9 cellular contexts compared by ENCODE assay signal in genomic region chrX:56233100-56233499, GRCh38. TPM values are rescaled to one million over a fixed set of nuclear protein-coding genes. Genes with fewer than 3 reads are reported as not detected.
DNase-seq lines count a peak whose midpoint lies in the region; ATAC-seq and TF ChIP-seq lines count a peak whose summit lies in the region.
"Had no signal": no experiment of that assay in that cellular context is flagged by ENCODE, and none has a peak within 500 bp of the region (broad histone marks: within the 10 kb centered on the region; RNA-seq: fewer than 3 reads in every experiment).

No MANE protein-coding gene starts in this region.

- H3K27ac Mint-ChIP-seq in Calu3 (ENCODE audit: unreplicated experiment), result no peak overlapping the region

- H3K36me3 ChIP-seq in endocrine pancreas (ENCODE audit: control insufficient read depth, insufficient read depth, low read length) (no peaks in the 10 kb centered on the region), adrenal gland (replicated peaks in 1 of 2) (no peaks in the 10 kb centered on the region)

- 10 to 66% (median 41%) methylated on average over 2 to 17 of the region's 17 CpGs for WGBS in adrenal gland, 4 donors

- no peaks in the 10 kb centered on the region for H3K27me3 Mint-ChIP-seq in Calu3 (ENCODE audit: unreplicated experiment)

- no peaks in the 10 kb centered on the region for H3K4me1 Mint-ChIP-seq in Calu3 (ENCODE audit: low read depth, unreplicated experiment)

- TF ChIP-seq CTCF in AG09309 (IDR thresholded peaks at IDR 0.05; ENCODE audit: control insufficient read depth, insufficient read depth, low read depth, low read length, missing control alignments), result no peak
- no peak for TF ChIP-seq CTCF in adrenal gland (IDR thresholded peaks at IDR 0.05)
- TF ChIP-seq CTCF in Calu3 (IDR thresholded peaks at IDR 0.05; ENCODE audit: unreplicated experiment), result no peak

- ATAC-seq in HG03280 (IDR thresholded peaks at IDR 0.05; ENCODE audit: unreplicated experiment) (peak; percentile 19), HG03139 (IDR thresholded peaks at IDR 0.05; ENCODE audit: unreplicated experiment) (no peak)

- H3K4me3 Mint-ChIP-seq in Calu3 (ENCODE audit: low read depth, unreplicated experiment), result no peak overlapping the region

- CTCF ChIA-PET in Calu3 (lab: Charles Lee), result no interaction called here

- no peaks in the 10 kb centered on the region for H3K9me3 ChIP-seq in endocrine pancreas (ENCODE audit: control insufficient read depth, low read length)
- no peaks in the 10 kb centered on the region for H3K9me3 ChIP-seq in adrenal gland (replicated peaks in 1 of 3)

- H3K36me3 Mint-ChIP-seq in Calu3 (ENCODE audit: insufficient read depth, unreplicated experiment), result no peaks in the 10 kb centered on the region

- intact Hi-C loops in adrenal gland (cut with DNase I), result no loop called here
- intact Hi-C loops in Calu3 (cut with micrococcal nuclease; ENCODE audit: unreplicated experiment), result no loop called here

- H3K4me3 ChIP-seq in AG09309 (ENCODE audit: control insufficient read depth, low read depth, low read length) (peak overlapping the region; percentile 24), endocrine pancreas (ENCODE audit: control insufficient read depth, insufficient read depth, low read length) (peak overlapping the region; percentile 14), adrenal gland (peak overlapping the region in 2 of 4 donors; percentile 12 to 60)

- H3K4me1 ChIP-seq in endocrine pancreas (ENCODE audit: control insufficient read depth, insufficient read depth, low read length), result no peaks in the 10 kb centered on the region
- no peaks in the 10 kb centered on the region for H3K4me1 ChIP-seq in adrenal gland (replicated peaks in 1 of 2)

- BruUV-seq in Calu3 (replicated peaks; lab: Mats Ljungman, UMichigan), result no TSS peak

- no peaks in the 10 kb centered on the region for H3K9me3 Mint-ChIP-seq in Calu3 (ENCODE audit: low read depth, unreplicated experiment)

- H3K27me3 ChIP-seq in endocrine pancreas (ENCODE audit: control insufficient read depth, insufficient read depth, low read length) (no peaks in the 10 kb centered on the region), adrenal gland (peaks cover 17% of the 10 kb centered on the region)

- H3K27ac ChIP-seq in adrenal gland, result peak overlapping the region in 2 of 5 donors; percentile 18 to 39

- no peak for TF ChIP-seq POLR2A in adrenal gland (IDR thresholded peaks at IDR 0.05)

- DNase-seq in AG09309 (ENCODE audit: low read depth) (no peak), myocyte (ENCODE audit: low read depth) (peak; percentile 7), glomerular visceral epithelial cell (ENCODE audit: extremely low spot score) (no peak), adrenal gland (no peak), Calu3 (no peak)
- DNase-seq: T-helper 9 cell had no signal

- no peak overlapping the region for H3K9ac ChIP-seq in endocrine pancreas (ENCODE audit: control insufficient read depth, insufficient read depth, low read length)

RNA-seq across cellular contexts. Expression of gene KLF8, which starts 0.9 kb away (rescaled TPM):
- 1.9 and 2.0 TPM in 2 replicates for total RNA-seq in myocyte
- polyA plus RNA-seq in myocyte (2012), result 1.2 TPM
- total RNA-seq in adrenal gland, result 1 to 10 TPM; 2.7 to 6.6 (median 4.5) TPM
- polyA plus RNA-seq in adrenal gland, result 1 to 10 TPM; 2.5 to 5.9 (median 3.6) TPM
- total RNA-seq in Calu3 (2022), result 0.66 and 0.83 TPM in 2 replicates
